Comparison of ENCODE assay signal across 8 cellular contexts in genomic region chr20:62367136-62367482, GRCh38. TPM values are rescaled to one million over a fixed set of nuclear protein-coding genes. Genes with fewer than 3 reads are reported as not detected.
DNase-seq lines count a peak whose midpoint lies in the region; ATAC-seq, FAIRE-seq and TF ChIP-seq lines count a peak whose summit lies in the region.

LAMA5 (minus strand) TSS chr20:62367312; CDS start chr20:62367245, 67 bp downstream.

- no peak within 1 kb of the TSS for H3K27ac Mint-ChIP-seq in activated T-helper 17 cell treated with anti-CD3 and anti-CD28 coated beads, Interleukin-2, amount 50 U/mL, for 72 hours

- peak; percentile 75 for FAIRE-seq in HTR-8/SVneo (lab: Jason Lieb, UNC)

- no peaks in the 10 kb centered on the region for H3K9me3 Mint-ChIP-seq in activated T-helper 17 cell treated with anti-CD3 and anti-CD28 coated beads, Interleukin-2, amount 50 U/mL, for 72 hours

- H3K4me3 Mint-ChIP-seq in activated T-helper 17 cell treated with anti-CD3 and anti-CD28 coated beads, Interleukin-2, amount 50 U/mL, for 72 hours, result peak within 1 kb of the TSS; percentile 59

- H3K36me3 Mint-ChIP-seq in activated T-helper 17 cell treated with anti-CD3 and anti-CD28 coated beads, Interleukin-2, amount 50 U/mL, for 72 hours (ENCODE audit: low read depth), result no peaks in the 10 kb centered on the region

- peaks cover 17% of the 10 kb centered on the region for H3K27me3 Mint-ChIP-seq in activated T-helper 17 cell treated with anti-CD3 and anti-CD28 coated beads, Interleukin-2, amount 50 U/mL, for 72 hours

- ATAC-seq in activated T-helper 17 cell treated with anti-CD3 and anti-CD28 coated beads, Interleukin-2, amount 50 U/mL, for 72 hours (replicated peaks), result peak; percentile 46
- no peak for ATAC-seq in omental fat pad (ENCODE audit: low FRiP score)
- ATAC-seq in GM21737 (IDR thresholded peaks at IDR 0.05; ENCODE audit: unreplicated experiment), result no peak
- ATAC-seq in GM21529 (IDR thresholded peaks at IDR 0.05; ENCODE audit: unreplicated experiment), result no peak

- TF ChIP-seq CTCF in omental fat pad (IDR thresholded peaks at IDR 0.05), result no peak

- peak; percentile 17 for DNase-seq in DMS53 treated with DMSO at 0.1 percent for 48 hours (lab: John Stamatoyannopoulos, UW; ENCODE audit: unreplicated experiment)
- DNase-seq in HTR-8/SVneo (ENCODE audit: insufficient read length, low spot score), result peak; percentile 87
- DNase-seq in glomerular endothelial cell (ENCODE audit: extremely low read depth, low read depth, low spot score), result no peak
- DNase-seq in omental fat pad (ENCODE audit: low spot score), result no peak
- DNase-seq in effector CD8-positive, alpha-beta T cell (lab: John Stamatoyannopoulos, UW), result no peak

- H3K4me1 Mint-ChIP-seq in activated T-helper 17 cell treated with anti-CD3 and anti-CD28 coated beads, Interleukin-2, amount 50 U/mL, for 72 hours, result no peaks in the 10 kb centered on the region

RNA-seq across cellular contexts. Expression of gene LAMA5, which starts in this region (rescaled TPM):
- total RNA-seq in activated T-helper 17 cell treated with anti-CD3 and anti-CD28 coated beads, Interleukin-2, amount 50 U/mL, for 72 hours, result under 1 TPM; 0.29 to 0.39 TPM
- total RNA-seq in glomerular endothelial cell (283 and 453 TPM in 2 replicates), omental fat pad (100 to 1,000 TPM in 1 of 4 donors, 10 to 100 TPM in 3; 45.5 to 115 (median 62.5) TPM)

Comparison
In these comparisons a context has a peak if more than half of its experiments do, and no peak if none do; other contexts are left out.
1. RNA of gene LAMA5 (total RNA-seq): 283 to 453 TPM in glomerular endothelial cell and 45.5 to 115 TPM in omental fat pad; 0.29 to 0.39 TPM in activated T-helper 17 cell treated with anti-CD3 and anti-CD28 coated beads, Interleukin-2, amount 50 U/mL, for 72 hours; every median in the first group is over 10 times any median in the second.
2. Peak in ATAC-seq in activated T-helper 17 cell treated with anti-CD3 and anti-CD28 coated beads, Interleukin-2, amount 50 U/mL, for 72 hours; RNA of the gene not detected or under 1 TPM.
3. DNase-seq: peak in DMS53 treated with DMSO at 0.1 percent for 48 hours (single experiment) and HTR-8/SVneo (single experiment); none in glomerular endothelial cell (single experiment), omental fat pad (single experiment) and effector CD8-positive, alpha-beta T cell (single experiment).